In genomic region chr11:118610773-118611432, GRCh38 we compare ENCODE assay signal across 8 cellular contexts. TPM values are rescaled to one million over a fixed set of nuclear protein-coding genes. Genes with fewer than 3 reads are reported as not detected.
DNase-seq lines count a peak whose midpoint lies in the region; ATAC-seq and TF ChIP-seq lines count a peak whose summit lies in the region.

No MANE protein-coding gene starts in this region.

- no peak overlapping the region for H3K27ac ChIP-seq in CD8-positive, alpha-beta memory T cell (ENCODE audit: low read depth, low read length)
- H3K27ac ChIP-seq in RWPE2 (ENCODE audit: poor library complexity, severe bottlenecking) (no peak overlapping the region), cardiac muscle cell (no peak overlapping the region), tibial nerve (peak overlapping the region; percentile 98 to 99 (median 98))

- H3K27ac Mint-ChIP-seq in CD8-positive, alpha-beta memory T cell = peak overlapping the region in 6 of 8 donors; percentile 2 to 97 (median 82)
- no peak overlapping the region for H3K27ac Mint-ChIP-seq in activated naive CD4-positive, alpha-beta T cell treated with anti-CD3 and anti-CD28 coated beads, Interleukin-2, amount 50 U/mL, for 72 hours

- peak overlapping the region; percentile 70 to 86 (median 78) for H3K4me3 Mint-ChIP-seq in CD8-positive, alpha-beta memory T cell

- intact Hi-C loops in posterior cingulate gyrus (cut with DNase I) = loop anchor here (2.0 kb wide), 1 partner anchor 16 kb away; no protein-coding TSS in a partner anchor

- WGBS in tibial nerve, 2 donors = 3 to 6% methylated on average over 24 to 50 of the region's 54 CpGs

- no peaks in the 10 kb centered on the region for H3K36me3 Mint-ChIP-seq in CD8-positive, alpha-beta memory T cell
- no peaks in the 10 kb centered on the region for H3K36me3 Mint-ChIP-seq in activated naive CD4-positive, alpha-beta T cell treated with anti-CD3 and anti-CD28 coated beads, Interleukin-2, amount 50 U/mL, for 72 hours

- CTCF ChIA-PET in CD8-positive, alpha-beta memory T cell (lab: Charles Lee) = interaction anchor here (0.9 to 7.7 kb wide), 10 partner anchors 11 to 466 kb away, joined by 3 to 57 read pairs (median 4); partner anchors contain the start of gene ARCN1

- DNase-seq in CD8-positive, alpha-beta memory T cell = peak; percentile 81 to 87 (median 83)
- DNase-seq in RWPE2 (ENCODE audit: low spot score) (no peak), cardiac muscle cell (ENCODE audit: low read depth in 1 of 2, low spot score in 1 of 2) (peak; percentile 78 to 86), posterior cingulate gyrus (peak in 9 of 10 donors; percentile 70 to 95 (median 78)), tibial nerve (ENCODE audit: low spot score in 2 of 2) (peak; percentile 86), SIG-M5 treated with dmso at 0.1 percent for 504 hours (lab: John Stamatoyannopoulos, UW; ENCODE audit: unreplicated experiment) (no peak)
- peak; percentile 88 to 95 for DNase-seq in activated naive CD4-positive, alpha-beta T cell treated with anti-CD3 and anti-CD28 coated beads, Interleukin-2, amount 50 U/mL, for 72 hours (ENCODE audit: low spot score in 2 of 2)

- TF ChIP-seq CTCF in RWPE2 (IDR thresholded peaks at IDR 0.05; ENCODE audit: poor library complexity, severe bottlenecking) = peak; percentile 33
- peak; percentile 83 for TF ChIP-seq CTCF in cardiac muscle cell (IDR thresholded peaks at IDR 0.05; ENCODE audit: low read depth, low read length)
- peak; percentile 85 to 94 (median 91) for TF ChIP-seq CTCF in tibial nerve (IDR thresholded peaks at IDR 0.05)

- no peaks in the 10 kb centered on the region for H3K36me3 ChIP-seq in CD8-positive, alpha-beta memory T cell (ENCODE audit: insufficient read depth, low read length)
- H3K36me3 ChIP-seq in RWPE2 (ENCODE audit: low read depth) = no peaks in the 10 kb centered on the region
- no peaks in the 10 kb centered on the region for H3K36me3 ChIP-seq in cardiac muscle cell
- peaks cover 0 to 27% (median 7%) of the 10 kb centered on the region in 3 donors for H3K36me3 ChIP-seq in tibial nerve

- TF ChIP-seq POLR2A in tibial nerve (IDR thresholded peaks at IDR 0.05) = peak in 1 of 2 donors; percentile 31

- H3K4me1 Mint-ChIP-seq in CD8-positive, alpha-beta memory T cell = peaks cover 21 to 28% (median 23%) of the 10 kb centered on the region in 3 donors

- ATAC-seq in HG02588 (IDR thresholded peaks at IDR 0.05; ENCODE audit: unreplicated experiment) = peak; percentile 48
- ATAC-seq in RWPE2 (ENCODE audit: low read depth) = no peak
- peak; percentile 69 to 70 for ATAC-seq in activated naive CD4-positive, alpha-beta T cell treated with anti-CD3 and anti-CD28 coated beads, Interleukin-2, amount 50 U/mL, for 72 hours

- H3K27me3 ChIP-seq in CD8-positive, alpha-beta memory T cell (ENCODE audit: insufficient read depth, low read length, poor library complexity, severe bottlenecking) = no peaks in the 10 kb centered on the region
- H3K27me3 ChIP-seq in RWPE2 (ENCODE audit: insufficient read depth, poor library complexity, severe bottlenecking) = no peaks in the 10 kb centered on the region
- H3K27me3 ChIP-seq in cardiac muscle cell = peaks cover 45% of the 10 kb centered on the region
- no peaks in the 10 kb centered on the region for H3K27me3 ChIP-seq in tibial nerve

- H3K9me3 ChIP-seq in CD8-positive, alpha-beta memory T cell (ENCODE audit: low read length) = no peaks in the 10 kb centered on the region
- H3K9me3 ChIP-seq in RWPE2 (ENCODE audit: severe bottlenecking) = no peaks in the 10 kb centered on the region
- H3K9me3 ChIP-seq in cardiac muscle cell (ENCODE audit: low read depth) = no peaks in the 10 kb centered on the region
- no peaks in the 10 kb centered on the region for H3K9me3 ChIP-seq in tibial nerve

- peak in 1 of 2 donors; percentile 69 for TF ChIP-seq EP300 in tibial nerve (IDR thresholded peaks at IDR 0.05)

- POLR2A ChIA-PET in CD8-positive, alpha-beta memory T cell (lab: Charles Lee) = interaction anchor here (0.6 to 0.7 kb wide), 2 partner anchors 16 to 273 kb away, joined by 3 to 6 read pairs; no protein-coding TSS in a partner anchor

- peaks cover 0 to 5% of the 10 kb centered on the region in 2 donors for H3K27me3 Mint-ChIP-seq in CD8-positive, alpha-beta memory T cell

- H3K9me3 Mint-ChIP-seq in CD8-positive, alpha-beta memory T cell = no peaks in the 10 kb centered on the region
- no peaks in the 10 kb centered on the region for H3K9me3 Mint-ChIP-seq in activated naive CD4-positive, alpha-beta T cell treated with anti-CD3 and anti-CD28 coated beads, Interleukin-2, amount 50 U/mL, for 72 hours

- peaks cover 22% of the 10 kb centered on the region for H3K4me1 ChIP-seq in CD8-positive, alpha-beta memory T cell (ENCODE audit: insufficient read depth, low read length)
- H3K4me1 ChIP-seq in RWPE2 (ENCODE audit: insufficient read depth, poor library complexity, severe bottlenecking) (peaks cover 4% of the 10 kb centered on the region), cardiac muscle cell (ENCODE audit: low read depth) (peaks cover 35% of the 10 kb centered on the region), tibial nerve (peaks cover 0 to 84% (median 57%) of the 10 kb centered on the region in 4 donors)

- H3K4me3 ChIP-seq in CD8-positive, alpha-beta memory T cell (ENCODE audit: low read length) = peak overlapping the region; percentile 43
- no peak overlapping the region for H3K4me3 ChIP-seq in RWPE2 (ENCODE audit: severe bottlenecking)
- peak overlapping the region; percentile 21 for H3K4me3 ChIP-seq in cardiac muscle cell
- H3K4me3 ChIP-seq in tibial nerve = peak overlapping the region; percentile 59 to 86 (median 72)

RNA-seq across cellular contexts. Expression of gene PHLDB1, which starts 3.5 kb away (rescaled TPM):
- 1 to 10 TPM; 1.9 to 2.4 TPM for total RNA-seq in CD8-positive, alpha-beta memory T cell
- polyA plus RNA-seq in CD8-positive, alpha-beta memory T cell = 0.82 TPM
- 1 to 10 TPM; 5.1 to 5.7 TPM for total RNA-seq in activated naive CD4-positive, alpha-beta T cell treated with anti-CD3 and anti-CD28 coated beads, Interleukin-2, amount 50 U/mL, for 72 hours
- total RNA-seq in cardiac muscle cell (95.7 and 126 TPM in 2 replicates), tibial nerve (100 to 1,000 TPM; 299 to 365 (median 323) TPM)
- 56.7 and 60.2 TPM in 2 replicates for polyA plus RNA-seq in cardiac muscle cell

RNA-seq across cellular contexts. Expression of gene ARCN1, which starts 38.7 kb away (rescaled TPM):
- total RNA-seq in CD8-positive, alpha-beta memory T cell = 100 to 1,000 TPM; 149 to 154 TPM
- 148 TPM for polyA plus RNA-seq in CD8-positive, alpha-beta memory T cell
- 100 to 1,000 TPM; 134 to 180 TPM for total RNA-seq in activated naive CD4-positive, alpha-beta T cell treated with anti-CD3 and anti-CD28 coated beads, Interleukin-2, amount 50 U/mL, for 72 hours
- 77.6 and 94.3 TPM in 2 replicates for total RNA-seq in cardiac muscle cell
- polyA plus RNA-seq in cardiac muscle cell = 117 and 124 TPM in 2 replicates
- total RNA-seq in tibial nerve = 10 to 100 TPM; 74.3 to 94.8 (median 88.5) TPM

RNA-seq across cellular contexts. Expression of gene IFT46, which starts 45.2 kb away (rescaled TPM):
- 10 to 100 TPM; 29.5 to 30.1 TPM for total RNA-seq in CD8-positive, alpha-beta memory T cell
- polyA plus RNA-seq in CD8-positive, alpha-beta memory T cell = 7.4 TPM
- 10 to 100 TPM in 1 of 2 donors, 1 to 10 TPM in 1; 8.1 to 14.4 TPM for total RNA-seq in activated naive CD4-positive, alpha-beta T cell treated with anti-CD3 and anti-CD28 coated beads, Interleukin-2, amount 50 U/mL, for 72 hours
- 22.0 and 25.2 TPM in 2 replicates for total RNA-seq in cardiac muscle cell
- 24.5 and 24.8 TPM in 2 replicates for polyA plus RNA-seq in cardiac muscle cell
- 10 to 100 TPM; 30.3 to 44.4 (median 35.4) TPM for total RNA-seq in tibial nerve

Comparison
In these comparisons a context has a peak if more than half of its experiments do, and no peak if none do; other contexts are left out.
1. DNase-seq: peak in CD8-positive, alpha-beta memory T cell (5 of 5), activated naive CD4-positive, alpha-beta T cell treated with anti-CD3 and anti-CD28 coated beads, Interleukin-2, amount 50 U/mL, for 72 hours (2 of 2), cardiac muscle cell (2 of 2), posterior cingulate gyrus (9 of 10) and tibial nerve (2 of 2); none in RWPE2 (single experiment) and SIG-M5 treated with dmso at 0.1 percent for 504 hours (single experiment).
2. H3K27ac ChIP-seq: peak in tibial nerve (4 of 4); none in CD8-positive, alpha-beta memory T cell (single experiment), RWPE2 (single experiment) and cardiac muscle cell (single experiment).
3. H3K27ac Mint-ChIP-seq: peak in CD8-positive, alpha-beta memory T cell (6 of 8); none in activated naive CD4-positive, alpha-beta T cell treated with anti-CD3 and anti-CD28 coated beads, Interleukin-2, amount 50 U/mL, for 72 hours (0 of 2).
4. CTCF ChIP-seq: peak in every context shown above with its lines; median percentile 91 in tibial nerve; 83 in cardiac muscle cell; 33 in RWPE2.
5. RNA of gene PHLDB1, which starts 3.5 kb away (total RNA-seq): 299 to 365 TPM in tibial nerve and 95.7 to 126 TPM in cardiac muscle cell; 5.1 to 5.7 TPM in activated naive CD4-positive, alpha-beta T cell treated with anti-CD3 and anti-CD28 coated beads, Interleukin-2, amount 50 U/mL, for 72 hours and 1.9 to 2.4 TPM in CD8-positive, alpha-beta memory T cell; every median in the first group is over 10 times any median in the second.